In the genomic region with DNA sequence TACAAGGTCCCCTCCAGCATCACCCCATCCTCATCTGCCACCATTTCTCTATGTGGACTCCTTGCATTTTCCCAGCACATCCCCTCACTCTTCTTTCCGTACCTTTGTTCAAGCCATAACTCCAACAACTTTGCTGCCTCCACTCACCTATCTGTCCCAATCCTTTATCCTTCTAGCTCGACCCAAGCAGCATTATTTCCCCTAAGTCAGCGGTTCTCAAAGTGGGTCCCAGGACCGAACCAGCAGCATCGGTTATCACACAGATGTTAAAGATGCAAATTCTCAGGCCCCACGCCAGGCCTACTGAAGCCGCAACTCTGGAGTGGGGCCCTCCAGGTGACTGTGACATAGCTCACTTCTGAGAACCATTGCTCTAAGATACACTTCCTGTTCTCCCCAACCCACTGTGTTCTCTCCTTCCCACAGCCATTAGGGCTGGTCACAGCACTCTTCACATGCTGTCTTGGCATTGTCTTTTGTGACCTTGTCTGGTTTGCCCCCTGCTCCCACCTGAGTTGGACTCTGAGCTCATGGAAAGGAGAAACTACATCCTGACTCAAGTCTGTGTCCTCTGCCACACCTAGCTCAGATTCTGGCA, we compare ENCODE assay signal across 1 cellular context.
A peak's percentile ranks its signal among the peaks of the same experiment; 100 is the strongest.
TF ChIP-seq lines count a peak whose summit lies in the region.

No MANE protein-coding gene starts in this region.

TF ChIP-seq in IMR-90, 13 proteins besides CTCF, POLR2A, EP300 and RAD21:
- TF ChIP-seq CHD1 (IDR thresholded peaks at IDR 0.05; ENCODE audit: low read depth, low read length): no peak
- TF ChIP-seq MAZ (IDR thresholded peaks at IDR 0.05; ENCODE audit: borderline replicate concordance, low read depth, low read length): no peak
- TF ChIP-seq MAFK (IDR thresholded peaks at IDR 0.05; ENCODE audit: low read depth, low read length): peak; percentile 53
- no peak for TF ChIP-seq USF2 (IDR thresholded peaks at IDR 0.05; ENCODE audit: low read depth, low read length)
- TF ChIP-seq ELK1 (IDR thresholded peaks at IDR 0.05; ENCODE audit: borderline replicate concordance, low read depth, low read length): no peak
- no peak for TF ChIP-seq NFE2L2 (IDR thresholded peaks at IDR 0.05; ENCODE audit: low read depth, low read length)
- TF ChIP-seq BHLHE40 (IDR thresholded peaks at IDR 0.05; ENCODE audit: low read depth, low read length): no peak
TF ChIP-seq in IMR-90: peak in this region for 1.
